Comparison of ENCODE assay signal across 1 cellular context in the genomic region with DNA sequence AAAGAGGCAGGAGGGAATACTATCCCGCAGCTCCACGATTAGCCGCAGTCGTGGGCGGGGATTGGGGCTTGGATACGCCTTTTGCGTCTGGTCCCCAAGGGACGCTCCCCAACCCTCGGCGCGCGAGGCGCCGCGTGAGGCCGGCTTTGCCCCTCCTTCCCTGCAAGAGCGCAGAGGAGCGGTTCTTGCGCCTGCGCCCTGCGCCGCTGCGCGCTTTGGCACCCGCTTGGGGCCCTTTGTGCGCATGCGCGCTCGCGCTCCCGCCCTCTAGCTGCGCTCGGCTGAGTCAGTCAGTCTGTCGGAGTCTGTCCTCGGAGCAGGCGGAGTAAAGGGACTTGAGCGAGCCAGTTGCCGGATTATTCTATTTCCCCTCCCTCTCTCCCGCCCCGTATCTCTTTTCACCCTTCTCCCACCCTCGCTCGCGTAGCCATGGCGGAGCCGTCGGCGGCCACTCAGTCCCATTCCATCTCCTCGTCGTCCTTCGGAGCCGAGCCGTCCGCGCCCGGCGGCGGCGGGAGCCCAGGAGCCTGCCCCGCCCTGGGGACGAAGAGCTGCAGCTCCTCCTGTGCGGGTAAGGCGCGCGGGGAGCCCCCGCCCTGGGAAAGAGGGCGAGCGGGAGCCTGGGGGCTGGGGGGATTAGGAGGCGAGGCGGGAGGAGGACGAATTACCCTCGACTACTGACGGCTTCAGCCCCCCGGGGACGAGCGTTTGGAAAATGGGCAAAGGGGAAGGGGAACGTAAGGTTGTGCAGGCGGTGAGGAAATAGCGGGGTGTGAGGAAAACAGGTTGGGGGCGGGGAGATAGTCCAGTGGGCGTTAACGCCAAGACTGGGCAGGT.
A peak's percentile ranks its signal among the peaks of the same experiment; 100 is the strongest.
TF ChIP-seq lines count a peak whose summit lies in the region.

A gene with protein sequence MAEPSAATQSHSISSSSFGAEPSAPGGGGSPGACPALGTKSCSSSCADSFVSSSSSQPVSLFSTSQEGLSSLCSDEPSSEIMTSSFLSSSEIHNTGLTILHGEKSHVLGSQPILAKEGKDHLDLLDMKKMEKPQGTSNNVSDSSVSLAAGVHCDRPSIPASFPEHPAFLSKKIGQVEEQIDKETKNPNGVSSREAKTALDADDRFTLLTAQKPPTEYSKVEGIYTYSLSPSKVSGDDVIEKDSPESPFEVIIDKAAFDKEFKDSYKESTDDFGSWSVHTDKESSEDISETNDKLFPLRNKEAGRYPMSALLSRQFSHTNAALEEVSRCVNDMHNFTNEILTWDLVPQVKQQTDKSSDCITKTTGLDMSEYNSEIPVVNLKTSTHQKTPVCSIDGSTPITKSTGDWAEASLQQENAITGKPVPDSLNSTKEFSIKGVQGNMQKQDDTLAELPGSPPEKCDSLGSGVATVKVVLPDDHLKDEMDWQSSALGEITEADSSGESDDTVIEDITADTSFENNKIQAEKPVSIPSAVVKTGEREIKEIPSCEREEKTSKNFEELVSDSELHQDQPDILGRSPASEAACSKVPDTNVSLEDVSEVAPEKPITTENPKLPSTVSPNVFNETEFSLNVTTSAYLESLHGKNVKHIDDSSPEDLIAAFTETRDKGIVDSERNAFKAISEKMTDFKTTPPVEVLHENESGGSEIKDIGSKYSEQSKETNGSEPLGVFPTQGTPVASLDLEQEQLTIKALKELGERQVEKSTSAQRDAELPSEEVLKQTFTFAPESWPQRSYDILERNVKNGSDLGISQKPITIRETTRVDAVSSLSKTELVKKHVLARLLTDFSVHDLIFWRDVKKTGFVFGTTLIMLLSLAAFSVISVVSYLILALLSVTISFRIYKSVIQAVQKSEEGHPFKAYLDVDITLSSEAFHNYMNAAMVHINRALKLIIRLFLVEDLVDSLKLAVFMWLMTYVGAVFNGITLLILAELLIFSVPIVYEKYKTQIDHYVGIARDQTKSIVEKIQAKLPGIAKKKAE (plus strand): TSS at position 293 of the 837 bp plus-strand sequence. CDS start 137 bp downstream, at position 430.

TF ChIP-seq in HepG2, 621 proteins besides CTCF, POLR2A, EP300 and RAD21 (continued from another document and continues in another):
- TF ChIP-seq CBFB (CRISPR knock-in tag; IDR thresholded peaks at IDR 0.05) (peak; percentile 66; the same call in 1 of the 2 replicates), KLF11 (CRISPR knock-in tag; IDR thresholded peaks at IDR 0.05) (no peak), ZFX (CRISPR knock-in tag; IDR thresholded peaks at IDR 0.05; ENCODE audit: low read depth) (peak; percentile 32; the same call in 1 of the 2 replicates), CAMTA2 (CRISPR knock-in tag; IDR thresholded peaks at IDR 0.05; ENCODE audit: borderline replicate concordance) (no peak), ZNF550 (CRISPR knock-in tag; IDR thresholded peaks at IDR 0.05; ENCODE audit: borderline replicate concordance) (no peak), RFX1 (IDR thresholded peaks at IDR 0.05) (no peak), ZNF337 (CRISPR knock-in tag; IDR thresholded peaks at IDR 0.05; ENCODE audit: borderline replicate concordance, low read depth) (no peak), ZNF616 (CRISPR knock-in tag; IDR thresholded peaks at IDR 0.05; ENCODE audit: low read depth) (peak; percentile 47; the same call in 1 of the 2 replicates), ZBTB1 (CRISPR knock-in tag; IDR thresholded peaks at IDR 0.05; ENCODE audit: borderline replicate concordance) (0 out of 2 replicates have a peak, but pooled peaks have one; percentile 38), SOX6 (IDR thresholded peaks at IDR 0.05) (no peak), SOX6 (CRISPR knock-in tag; IDR thresholded peaks at IDR 0.05) (peak; percentile 41), SP5 (CRISPR knock-in tag; IDR thresholded peaks at IDR 0.05; ENCODE audit: borderline replicate concordance, low read depth) (peak; percentile 44; the same call in 1 of the 2 replicates), THAP11 (CRISPR knock-in tag; IDR thresholded peaks at IDR 0.05) (peak; percentile 54), UBTF (CRISPR knock-in tag; IDR thresholded peaks at IDR 0.05) (peak; percentile 84; the same call in 1 of the 2 replicates), ESRRA (CRISPR knock-in tag; IDR thresholded peaks at IDR 0.05; ENCODE audit: low read depth) (no peak; the same call in 1 of the 2 replicates), ZNF746 (CRISPR knock-in tag; IDR thresholded peaks at IDR 0.05) (0 out of 2 replicates have a peak, but pooled peaks have one; percentile 43), ZNF768 (CRISPR knock-in tag; IDR thresholded peaks at IDR 0.05) (0 out of 2 replicates have a peak, but pooled peaks have one; percentile 43), ZNF879 (CRISPR knock-in tag; IDR thresholded peaks at IDR 0.05) (peak; percentile 55; the same call in 1 of the 2 replicates), GLI4 (CRISPR knock-in tag; IDR thresholded peaks at IDR 0.05; ENCODE audit: borderline replicate concordance) (peak; percentile 19; the same call in 1 of the 2 replicates), DNMT3B (CRISPR knock-in tag; conservative IDR thresholded peaks at IDR 0.05) (peak; percentile 91; the same call in 1 of the 2 replicates), MAX (IDR thresholded peaks at IDR 0.05) (peak; percentile 83), SP2 (CRISPR knock-in tag; IDR thresholded peaks at IDR 0.05) (peak; percentile 46; the same call in 1 of the 2 replicates), ZNF235 (CRISPR knock-in tag; IDR thresholded peaks at IDR 0.05; ENCODE audit: borderline replicate concordance) (0 out of 2 replicates have a peak, but pooled peaks have one; percentile 69), ZNF737 (CRISPR knock-in tag; IDR thresholded peaks at IDR 0.05; ENCODE audit: borderline replicate concordance) (no peak), PHF8 (CRISPR knock-in tag; IDR thresholded peaks at IDR 0.05) (peak; percentile 83), ZFP62 (CRISPR knock-in tag; IDR thresholded peaks at IDR 0.05) (no peak), AHDC1 (CRISPR knock-in tag; IDR thresholded peaks at IDR 0.05; ENCODE audit: borderline replicate concordance) (peak; percentile 30; the same call in 1 of the 2 replicates), TFDP2 (CRISPR knock-in tag; IDR thresholded peaks at IDR 0.05) (peak; percentile 75), SOX13 (IDR thresholded peaks at IDR 0.05) (no peak), SOX13 (CRISPR knock-in tag; conservative IDR thresholded peaks at IDR 0.05 in 1 of 2, IDR thresholded peaks at IDR 0.05 in 1 of 2) (peak in 1 of 2 experiments; percentile 5; a peak in 1 of 4 replicates), ARNTL (CRISPR knock-in tag; IDR thresholded peaks at IDR 0.05) (peak; percentile 76; the same call in 1 of the 2 replicates), ATRX (CRISPR knock-in tag; IDR thresholded peaks at IDR 0.05; ENCODE audit: borderline replicate concordance) (no peak), KDM5B (CRISPR knock-in tag; IDR thresholded peaks at IDR 0.05; ENCODE audit: borderline replicate concordance) (peak; percentile 60; the same call in 1 of the 2 replicates), ZNF136 (CRISPR knock-in tag; IDR thresholded peaks at IDR 0.05; ENCODE audit: low read depth) (no peak)
- TF ChIP-seq, protein P1, sequence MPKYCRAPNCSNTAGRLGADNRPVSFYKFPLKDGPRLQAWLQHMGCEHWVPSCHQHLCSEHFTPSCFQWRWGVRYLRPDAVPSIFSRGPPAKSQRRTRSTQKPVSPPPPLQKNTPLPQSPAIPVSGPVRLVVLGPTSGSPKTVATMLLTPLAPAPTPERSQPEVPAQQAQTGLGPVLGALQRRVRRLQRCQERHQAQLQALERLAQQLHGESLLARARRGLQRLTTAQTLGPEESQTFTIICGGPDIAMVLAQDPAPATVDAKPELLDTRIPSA (CRISPR knock-in tag; IDR thresholded peaks at IDR 0.05; ENCODE audit: borderline replicate concordance), result 0 out of 2 replicates have a peak, but pooled peaks have one; percentile 56
- TF ChIP-seq, protein P2, sequence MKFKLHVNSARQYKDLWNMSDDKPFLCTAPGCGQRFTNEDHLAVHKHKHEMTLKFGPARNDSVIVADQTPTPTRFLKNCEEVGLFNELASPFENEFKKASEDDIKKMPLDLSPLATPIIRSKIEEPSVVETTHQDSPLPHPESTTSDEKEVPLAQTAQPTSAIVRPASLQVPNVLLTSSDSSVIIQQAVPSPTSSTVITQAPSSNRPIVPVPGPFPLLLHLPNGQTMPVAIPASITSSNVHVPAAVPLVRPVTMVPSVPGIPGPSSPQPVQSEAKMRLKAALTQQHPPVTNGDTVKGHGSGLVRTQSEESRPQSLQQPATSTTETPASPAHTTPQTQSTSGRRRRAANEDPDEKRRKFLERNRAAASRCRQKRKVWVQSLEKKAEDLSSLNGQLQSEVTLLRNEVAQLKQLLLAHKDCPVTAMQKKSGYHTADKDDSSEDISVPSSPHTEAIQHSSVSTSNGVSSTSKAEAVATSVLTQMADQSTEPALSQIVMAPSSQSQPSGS (CRISPR knock-in tag; IDR thresholded peaks at IDR 0.05), result 0 out of 2 replicates have a peak, but pooled peaks have one; percentile 27
- TF ChIP-seq, protein P3, sequence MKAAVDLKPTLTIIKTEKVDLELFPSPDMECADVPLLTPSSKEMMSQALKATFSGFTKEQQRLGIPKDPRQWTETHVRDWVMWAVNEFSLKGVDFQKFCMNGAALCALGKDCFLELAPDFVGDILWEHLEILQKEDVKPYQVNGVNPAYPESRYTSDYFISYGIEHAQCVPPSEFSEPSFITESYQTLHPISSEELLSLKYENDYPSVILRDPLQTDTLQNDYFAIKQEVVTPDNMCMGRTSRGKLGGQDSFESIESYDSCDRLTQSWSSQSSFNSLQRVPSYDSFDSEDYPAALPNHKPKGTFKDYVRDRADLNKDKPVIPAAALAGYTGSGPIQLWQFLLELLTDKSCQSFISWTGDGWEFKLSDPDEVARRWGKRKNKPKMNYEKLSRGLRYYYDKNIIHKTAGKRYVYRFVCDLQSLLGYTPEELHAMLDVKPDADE (CRISPR knock-in tag; IDR thresholded peaks at IDR 0.05), result no peak
- TF ChIP-seq, protein P4, sequence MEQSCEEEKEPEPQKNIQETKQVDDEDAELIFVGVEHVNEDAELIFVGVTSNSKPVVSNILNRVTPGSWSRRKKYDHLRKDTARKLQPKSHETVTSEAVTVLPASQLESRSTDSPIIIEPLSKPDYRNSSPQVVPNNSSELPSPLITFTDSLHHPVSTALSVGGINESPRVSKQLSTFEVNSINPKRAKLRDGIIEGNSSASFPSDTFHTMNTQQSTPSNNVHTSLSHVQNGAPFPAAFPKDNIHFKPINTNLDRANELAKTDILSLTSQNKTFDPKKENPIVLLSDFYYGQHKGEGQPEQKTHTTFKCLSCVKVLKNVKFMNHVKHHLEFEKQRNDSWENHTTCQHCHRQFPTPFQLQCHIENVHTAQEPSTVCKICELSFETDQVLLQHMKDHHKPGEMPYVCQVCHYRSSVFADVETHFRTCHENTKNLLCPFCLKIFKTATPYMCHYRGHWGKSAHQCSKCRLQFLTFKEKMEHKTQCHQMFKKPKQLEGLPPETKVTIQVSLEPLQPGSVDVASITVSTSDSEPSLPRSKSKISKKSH (CRISPR knock-in tag; IDR thresholded peaks at IDR 0.05; ENCODE audit: borderline replicate concordance), result peak; percentile 77; the same call in 1 of the 2 replicates
